8 cellular contexts compared by ENCODE assay signal in genomic region chr5:109409844-109410388, GRCh38. TPM values are rescaled to one million over a fixed set of nuclear protein-coding genes. Genes with fewer than 3 reads are reported as not detected.
DNase-seq lines count a peak whose midpoint lies in the region; ATAC-seq and TF ChIP-seq lines count a peak whose summit lies in the region.

A gene with protein sequence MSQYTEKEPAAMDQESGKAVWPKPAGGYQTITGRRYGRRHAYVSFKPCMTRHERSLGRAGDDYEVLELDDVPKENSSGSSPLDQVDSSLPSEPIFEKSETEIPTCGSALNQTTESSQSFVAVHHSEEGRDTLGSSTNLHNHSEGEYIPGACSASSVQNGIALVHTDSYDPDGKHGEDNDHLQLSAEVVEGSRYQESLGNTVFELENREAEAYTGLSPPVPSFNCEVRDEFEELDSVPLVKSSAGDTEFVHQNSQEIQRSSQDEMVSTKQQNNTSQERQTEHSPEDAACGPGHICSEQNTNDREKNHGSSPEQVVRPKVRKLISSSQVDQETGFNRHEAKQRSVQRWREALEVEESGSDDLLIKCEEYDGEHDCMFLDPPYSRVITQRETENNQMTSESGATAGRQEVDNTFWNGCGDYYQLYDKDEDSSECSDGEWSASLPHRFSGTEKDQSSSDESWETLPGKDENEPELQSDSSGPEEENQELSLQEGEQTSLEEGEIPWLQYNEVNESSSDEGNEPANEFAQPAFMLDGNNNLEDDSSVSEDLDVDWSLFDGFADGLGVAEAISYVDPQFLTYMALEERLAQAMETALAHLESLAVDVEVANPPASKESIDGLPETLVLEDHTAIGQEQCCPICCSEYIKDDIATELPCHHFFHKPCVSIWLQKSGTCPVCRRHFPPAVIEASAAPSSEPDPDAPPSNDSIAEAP (minus strand): TSS chr5:109409974. CDS start chr5:109383433, 26,541 bp downstream.

- peak; percentile 89 to 98 (median 97) for DNase-seq in CD8-positive, alpha-beta memory T cell
- DNase-seq in GM20000 (ENCODE audit: low spot score): peak; percentile 92
- DNase-seq in HT-29 (ENCODE audit: low spot score): peak; percentile 94
- DNase-seq in NOMO-1 (lab: John Stamatoyannopoulos, UW; ENCODE audit: unreplicated experiment in 2 of 2): peak; percentile 98 to 99
- DNase-seq in effector CD8-positive, alpha-beta T cell (lab: John Stamatoyannopoulos, UW): peak; percentile 96
- DNase-seq in lung (ENCODE audit: low spot score): peak; percentile 99
- peak; percentile 89 to 93 (median 93) for DNase-seq in stimulated activated CD4-positive, alpha-beta T cell treated with anti-CD3 and anti-CD28 coated beads, TNF-alpha, amount 100 ng/mL, for 4 hours (ENCODE audit: low read depth in 3 of 3)

- H3K36me3 ChIP-seq in CD8-positive, alpha-beta memory T cell (ENCODE audit: insufficient read depth, low read length): no peaks in the 10 kb centered on the region
- H3K36me3 ChIP-seq in lung (ENCODE audit: control insufficient read depth in 2 of 2, insufficient read depth in 2 of 2, low read length in 2 of 2): no peaks in the 10 kb centered on the region

- peak within 1 kb of the TSS; percentile 95 to 100 (median 97) for H3K4me3 Mint-ChIP-seq in CD8-positive, alpha-beta memory T cell

- H3K4me1 ChIP-seq in CD8-positive, alpha-beta memory T cell (ENCODE audit: insufficient read depth, low read length): peaks cover 27% of the 10 kb centered on the region
- peaks cover 0 to 7% of the 10 kb centered on the region in 2 donors for H3K4me1 ChIP-seq in lung (ENCODE audit: control insufficient read depth in 2 of 2, insufficient read depth in 2 of 2, low read length in 2 of 2)

- H3K9me3 Mint-ChIP-seq in CD8-positive, alpha-beta memory T cell: peaks cover 0 to 7% (median 4%) of the 10 kb centered on the region in 5 donors

- WGBS in lung, 2 donors: 0% methylated on average over 40 to 44 of the region's 44 CpGs

- peaks cover 0 to 8% of the 10 kb centered on the region in 2 donors for H3K27me3 Mint-ChIP-seq in CD8-positive, alpha-beta memory T cell

- H3K27ac ChIP-seq in CD8-positive, alpha-beta memory T cell (ENCODE audit: low read depth, low read length): peak within 1 kb of the TSS; percentile 98
- H3K27ac ChIP-seq in lung (ENCODE audit: low read depth in 1 of 2, low read length in 1 of 2): peak within 1 kb of the TSS; percentile 97 to 98

- ATAC-seq in lung (ENCODE audit: insufficient read depth, low FRiP score): peak; percentile 96

- peaks cover 0 to 24% (median 3%) of the 10 kb centered on the region in 3 donors for H3K36me3 Mint-ChIP-seq in CD8-positive, alpha-beta memory T cell

- no peaks in the 10 kb centered on the region for H3K9me3 ChIP-seq in CD8-positive, alpha-beta memory T cell (ENCODE audit: low read length)
- peaks cover 0 to 2% of the 10 kb centered on the region in 2 donors for H3K9me3 ChIP-seq in lung (ENCODE audit: control insufficient read depth in 2 of 2, insufficient read depth in 1 of 2, low read length in 1 of 2)

- H3K27ac Mint-ChIP-seq in CD8-positive, alpha-beta memory T cell: peak within 1 kb of the TSS; percentile 97 to 100 (median 100)

- peaks cover 38 to 53% (median 53%) of the 10 kb centered on the region in 3 donors for H3K4me1 Mint-ChIP-seq in CD8-positive, alpha-beta memory T cell

- POLR2A ChIA-PET in CD8-positive, alpha-beta memory T cell (lab: Charles Lee): interaction anchor here (0.7 to 2.7 kb wide), 13 partner anchors 8 to 1491 kb away, joined by 3 to 37 read pairs (median 5); partner anchors contain the start of genes FBXL17 and MAN2A1
- POLR2A ChIA-PET in activated CD8-positive, alpha-beta memory T cell treated with anti-CD3 and anti-CD28 coated beads for 36 hours (lab: Charles Lee): interaction anchor here (0.6 to 1.3 kb wide), 8 partner anchors 15 to 1188 kb away, joined by 4 to 13 read pairs (median 6); partner anchors contain the start of gene MAN2A1

- TF ChIP-seq CTCF in GM20000 (IDR thresholded peaks at IDR 0.05; ENCODE audit: extremely low read depth, missing control alignments) (no peak), lung (IDR thresholded peaks at IDR 0.05; ENCODE audit: control extremely low read depth, extremely low read depth) (no peak)

- H3K4me3 ChIP-seq in CD8-positive, alpha-beta memory T cell (ENCODE audit: low read length): peak within 1 kb of the TSS; percentile 98
- H3K4me3 ChIP-seq in lung: peak within 1 kb of the TSS; percentile 73

- CTCF ChIA-PET in CD8-positive, alpha-beta memory T cell (lab: Charles Lee): interaction anchor here (1.3 to 1.5 kb wide), 2 partner anchors 512 to 1028 kb away, joined by 3 to 5 read pairs; partner anchors contain the start of gene FBXL17
- CTCF ChIA-PET in activated CD8-positive, alpha-beta memory T cell treated with anti-CD3 and anti-CD28 coated beads for 36 hours (lab: Charles Lee): interaction anchor here (0.6 kb wide), 1 partner anchor 13 kb away, joined by 3 read pairs; no protein-coding TSS in a partner anchor

- no peaks in the 10 kb centered on the region for H3K27me3 ChIP-seq in CD8-positive, alpha-beta memory T cell (ENCODE audit: insufficient read depth, low read length, poor library complexity, severe bottlenecking)
- H3K27me3 ChIP-seq in lung (ENCODE audit: control insufficient read depth, insufficient read depth): no peaks in the 10 kb centered on the region

RNA-seq across cellular contexts. Expression of the gene that starts here (rescaled TPM):
- total RNA-seq in CD8-positive, alpha-beta memory T cell: 10 to 100 TPM; 37.5 to 39.5 TPM
- polyA plus RNA-seq in CD8-positive, alpha-beta memory T cell: 54.8 TPM
- 7.9 and 8.6 TPM in 2 replicates for total RNA-seq in HT-29 (2014; rRNA removed; shearing (Covaris generic))
- total RNA-seq in activated CD8-positive, alpha-beta memory T cell treated with anti-CD3 and anti-CD28 coated beads for 36 hours: 10 to 100 TPM; 38.6 to 40.6 TPM
- 100 to 1,000 TPM in 1 of 2 donors, 10 to 100 TPM in 1; 70.1 to 148 TPM for total RNA-seq in lung
- polyA plus RNA-seq in lung: 10 to 100 TPM; 17.5 to 52.5 TPM

Comparison
In these comparisons a context has a peak if more than half of its experiments do, and no peak if none do; other contexts are left out.
1. Peak in every context shown above with its lines: DNase-seq, ATAC-seq, H3K4me3 ChIP-seq and H3K27ac ChIP-seq.